In the genomic region with DNA sequence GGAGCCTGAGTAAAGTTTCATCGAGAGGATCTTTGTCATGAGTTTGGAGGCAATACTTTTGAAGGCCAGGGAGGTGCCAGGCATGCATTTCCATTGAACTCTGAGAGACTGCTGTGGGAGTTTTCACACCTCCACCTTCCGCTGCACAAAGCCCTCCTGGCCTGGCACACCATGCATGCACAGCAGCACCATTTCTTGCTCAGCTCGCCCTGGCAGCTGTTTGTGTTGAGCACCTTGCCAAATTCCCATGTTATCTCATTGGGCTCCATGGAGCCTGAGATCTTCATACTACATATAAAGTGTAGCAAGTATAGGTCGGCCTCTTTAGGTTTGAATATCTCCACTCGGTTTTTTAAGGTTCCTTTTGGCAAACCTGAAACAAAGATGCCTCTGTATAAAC, we compare ENCODE assay signal across 28 cellular contexts.
"Had no signal": no experiment of that assay in that cellular context is flagged by ENCODE, and none has a peak within 500 bp of the region (broad histone marks: within the 10 kb centered on the region; RNA-seq: fewer than 3 reads in every experiment).

No MANE protein-coding gene starts in this region.

- H3K36me3 ChIP-seq: neutrophil, pancreas, prostate gland, right atrium auricular region, right lobe of liver, sigmoid colon, stomach, thoracic aorta, thyroid gland, tibial nerve, upper lobe of left lung, vagina had no signal

- H3K27ac Mint-ChIP-seq: naive thymus-derived CD8-positive, alpha-beta T cell; natural killer cell treated with Interleukin-12 subunit alpha and Interleukin-12 subunit beta and Interleukin-15 and Interleukin-18, amount 100 ng/mL, for 72 hours; nephron progenitor cell; stimulated activated effector memory CD8-positive, alpha-beta T cell treated with anti-CD3 and anti-CD28 coated beads, Interleukin-12 subunit alpha, Interleukin-12 subunit beta, amount 100 ng/mL, for 72 hours; stimulated activated naive B cell treated with anti-CD40 and anti-IgM and Interleukin-4, amounts not matched to agents 10 μg/mL and 1 μg/mL and 100 μg/mL, for 72 hours; stimulated activated naive CD8-positive, alpha-beta T cell treated with anti-CD3 and anti-CD28 coated beads, Interleukin-15, Interleukin-2, amounts not matched to agents 100 ng/mL and 50 ng/mL, for 24 hours had no signal

- H3K4me1 ChIP-seq: pancreas, prostate gland, right lobe of liver, thyroid gland, upper lobe of left lung had no signal

- DNase-seq: naive thymus-derived CD8-positive, alpha-beta T cell; nephron progenitor cell; nucleus accumbens; pancreas; retina; right lobe of liver; sigmoid colon; small intestine; stimulated activated CD4-positive, alpha-beta T cell treated with anti-CD3 and anti-CD28 coated beads, Interleukin-15, amount 100 ng/mL, for 24 hours; stimulated activated CD4-positive, alpha-beta T cell treated with anti-CD3 and anti-CD28 coated beads, Interleukin-2, amount 100 ng/mL, for 24 hours; stimulated activated CD4-positive, alpha-beta T cell treated with anti-CD3 and anti-CD28 coated beads, Interleukin-2, amount 100 ng/mL, for 48 hours; stimulated activated CD4-positive, alpha-beta T cell treated with anti-CD3 and anti-CD28 coated beads, Interleukin-4, amount 100 ng/mL, for 24 hours; stimulated activated naive B cell treated with anti-CD40 and anti-IgM and Interleukin-4, amounts not matched to agents 10 μg/mL and 1 μg/mL and 100 μg/mL, for 72 hours; stimulated activated naive CD4-positive, alpha-beta T cell treated with Interleukin-2 at 50 U/mL for 16 hours; stomach; thyroid gland; trophoblast cell; upper lobe of left lung had no signal

- H3K27ac ChIP-seq: neutrophil, pancreas, prostate gland, right lobe of liver, stomach, thoracic aorta, thyroid gland, tibial nerve, upper lobe of left lung, vagina had no signal

- ATAC-seq: naive thymus-derived CD8-positive, alpha-beta T cell; natural killer cell treated with Interleukin-12 subunit alpha and Interleukin-12 subunit beta and Interleukin-15 and Interleukin-18, amount 100 ng/mL, for 72 hours; pancreas; right lobe of liver; stimulated activated effector memory CD8-positive, alpha-beta T cell treated with anti-CD3 and anti-CD28 coated beads, Interleukin-12 subunit alpha, Interleukin-12 subunit beta, amount 100 ng/mL, for 72 hours; stimulated activated naive B cell treated with anti-CD40 and anti-IgM and Interleukin-4, amounts not matched to agents 10 μg/mL and 1 μg/mL and 100 μg/mL, for 72 hours had no signal

- H3K4me3 ChIP-seq: pancreas, prostate gland, right atrium auricular region, right lobe of liver, sigmoid colon, stomach, thoracic aorta, thyroid gland, tibial nerve, upper lobe of left lung, vagina had no signal

- H3K9me3 ChIP-seq: neutrophil, pancreas, prostate gland, right atrium auricular region, right lobe of liver, stomach, thoracic aorta, thyroid gland, upper lobe of left lung, vagina had no signal

- H3K36me3 Mint-ChIP-seq: naive thymus-derived CD8-positive, alpha-beta T cell; natural killer cell treated with Interleukin-12 subunit alpha and Interleukin-12 subunit beta and Interleukin-15 and Interleukin-18, amount 100 ng/mL, for 72 hours; stimulated activated effector memory CD8-positive, alpha-beta T cell treated with anti-CD3 and anti-CD28 coated beads, Interleukin-12 subunit alpha, Interleukin-12 subunit beta, amount 100 ng/mL, for 72 hours; stimulated activated naive B cell treated with anti-CD40 and anti-IgM and Interleukin-4, amounts not matched to agents 10 μg/mL and 1 μg/mL and 100 μg/mL, for 72 hours had no signal

- H3K9me3 Mint-ChIP-seq: natural killer cell treated with Interleukin-12 subunit alpha and Interleukin-12 subunit beta and Interleukin-15 and Interleukin-18, amount 100 ng/mL, for 72 hours; stimulated activated effector memory CD8-positive, alpha-beta T cell treated with anti-CD3 and anti-CD28 coated beads, Interleukin-12 subunit alpha, Interleukin-12 subunit beta, amount 100 ng/mL, for 72 hours; stimulated activated naive B cell treated with anti-CD40 and anti-IgM and Interleukin-4, amounts not matched to agents 10 μg/mL and 1 μg/mL and 100 μg/mL, for 72 hours had no signal

- H3K4me1 Mint-ChIP-seq: nephron progenitor cell; neural crest cell; stimulated activated effector memory CD8-positive, alpha-beta T cell treated with anti-CD3 and anti-CD28 coated beads, Interleukin-12 subunit alpha, Interleukin-12 subunit beta, amount 100 ng/mL, for 72 hours; stimulated activated naive B cell treated with anti-CD40 and anti-IgM and Interleukin-4, amounts not matched to agents 10 μg/mL and 1 μg/mL and 100 μg/mL, for 72 hours had no signal

- H3K27me3 ChIP-seq: pancreas, right atrium auricular region, right lobe of liver, sigmoid colon, stomach, thyroid gland, tibial nerve, upper lobe of left lung, vagina had no signal

- H3K4me3 Mint-ChIP-seq: naive thymus-derived CD8-positive, alpha-beta T cell; natural killer cell treated with Interleukin-12 subunit alpha and Interleukin-12 subunit beta and Interleukin-15 and Interleukin-18, amount 100 ng/mL, for 72 hours; nephron progenitor cell; neural crest cell; stimulated activated effector memory CD8-positive, alpha-beta T cell treated with anti-CD3 and anti-CD28 coated beads, Interleukin-12 subunit alpha, Interleukin-12 subunit beta, amount 100 ng/mL, for 72 hours; stimulated activated naive B cell treated with anti-CD40 and anti-IgM and Interleukin-4, amounts not matched to agents 10 μg/mL and 1 μg/mL and 100 μg/mL, for 72 hours; stimulated activated naive CD8-positive, alpha-beta T cell treated with anti-CD3 and anti-CD28 coated beads, Interleukin-15, Interleukin-2, amounts not matched to agents 100 ng/mL and 50 ng/mL, for 24 hours had no signal
